ENCODE assay signal across 14 cellular contexts in the genomic region with DNA sequence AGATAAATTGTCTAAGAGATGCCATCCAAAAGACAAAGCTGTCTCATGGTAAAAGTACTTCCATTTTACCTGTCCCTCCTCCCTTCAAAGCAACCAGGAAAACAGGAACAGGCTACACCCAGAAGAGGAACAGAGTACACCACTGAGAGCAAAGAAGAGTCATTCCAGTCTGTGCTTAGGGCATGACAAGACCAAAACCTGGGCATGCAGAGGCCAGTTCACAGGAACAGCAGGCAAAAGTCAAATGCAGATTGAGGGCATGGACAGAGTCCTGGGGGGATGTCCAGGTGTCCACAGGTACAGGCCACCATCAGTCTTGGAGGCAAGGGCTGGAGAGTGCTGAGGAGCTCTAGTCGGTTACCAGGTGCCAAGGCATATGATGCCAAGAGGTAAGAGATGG. TPM values are rescaled to one million over a fixed set of nuclear protein-coding genes. Genes with fewer than 3 reads are reported as not detected.
DNase-seq lines count a peak whose midpoint lies in the region; ATAC-seq and TF ChIP-seq lines count a peak whose summit lies in the region.
"Had no signal": no experiment of that assay in that cellular context is flagged by ENCODE, and none has a peak within 500 bp of the region (broad histone marks: within the 10 kb centered on the region; RNA-seq: fewer than 3 reads in every experiment).

No MANE protein-coding gene starts in this region.

- H3K9me3 Mint-ChIP-seq in T-helper 2 cell treated with Interferon-gamma antibody and Interleukin-4, amounts not matched to agents 5 μg/mL and 100 μg/mL, for 36 hours = no peaks in the 10 kb centered on the region
- no peaks in the 10 kb centered on the region for H3K9me3 Mint-ChIP-seq in T-cell
- no peaks in the 10 kb centered on the region for H3K9me3 Mint-ChIP-seq in natural killer cell

- no peak overlapping the region for H3K27ac Mint-ChIP-seq in T-helper 2 cell treated with Interferon-gamma antibody and Interleukin-4, amounts not matched to agents 5 μg/mL and 100 μg/mL, for 36 hours
- H3K27ac Mint-ChIP-seq in T-cell (peak overlapping the region; percentile 83 to 89), natural killer cell (peak overlapping the region; percentile 97 to 99)

- H3K4me1 Mint-ChIP-seq in T-helper 2 cell treated with Interferon-gamma antibody and Interleukin-4, amounts not matched to agents 5 μg/mL and 100 μg/mL, for 36 hours (ENCODE audit: low read depth) = peaks cover 31% of the 10 kb centered on the region
- H3K4me1 Mint-ChIP-seq in T-cell = peaks cover 29 to 64% (median 29%) of the 10 kb centered on the region in 3 donors
- H3K4me1 Mint-ChIP-seq in natural killer cell = peaks cover 90% of the 10 kb centered on the region in 2 donors

- H3K27ac ChIP-seq in RWPE1 = no peak overlapping the region
- H3K27ac ChIP-seq: sigmoid colon had no signal

- peak; percentile 25 for ATAC-seq in GM19463 (IDR thresholded peaks at IDR 0.05; ENCODE audit: unreplicated experiment)
- ATAC-seq in T-cell (replicated peaks in 1 of 4) = no peak
- no peak for ATAC-seq in natural killer cell
- ATAC-seq: heart left ventricle, left lung, SK-N-SH treated with all-trans-retinoic acid at 6 μM for 48 hours had no signal

- CTCF ChIA-PET in T-cell (lab: Charles Lee) = no interaction called here
- CTCF ChIA-PET in RWPE1 (lab: Yijun Ruan, JAX) = no interaction called here

- POLR2A ChIA-PET in T-cell (lab: Charles Lee) = no interaction called here
- POLR2A ChIA-PET in RWPE1 (lab: Yijun Ruan, JAX; ENCODE audit: low non-redundant PET) = no interaction called here

- no peak for DNase-seq in T-helper 2 cell treated with Interferon-gamma antibody and Interleukin-4, amounts not matched to agents 5 μg/mL and 100 μg/mL, for 36 hours (ENCODE audit: low spot score)
- no peak for DNase-seq in T-helper 2 cell
- DNase-seq in T-cell = no peak
- DNase-seq in natural killer cell = no peak
- DNase-seq in RWPE1 (ENCODE audit: low spot score) = no peak
- DNase-seq in DMS53 treated with DMSO at 0.1 percent for 48 hours (lab: John Stamatoyannopoulos, UW; ENCODE audit: unreplicated experiment) = no peak
- no peak for DNase-seq in activated CD4-positive, CD25-positive, alpha-beta regulatory T cell (lab: John Stamatoyannopoulos, UW)
- DNase-seq: heart left ventricle, left lung, NCI-H187, sigmoid colon had no signal

- peaks cover 42% of the 10 kb centered on the region for H3K27me3 Mint-ChIP-seq in T-helper 2 cell treated with Interferon-gamma antibody and Interleukin-4, amounts not matched to agents 5 μg/mL and 100 μg/mL, for 36 hours (ENCODE audit: low read depth)
- H3K27me3 Mint-ChIP-seq in T-cell (no peaks in the 10 kb centered on the region), natural killer cell (ENCODE audit: low read depth in 2 of 2) (no peaks in the 10 kb centered on the region)

- intact Hi-C loops in natural killer cell (cut with micrococcal nuclease) = loop anchor here (2.0 kb wide), 1 partner anchor 24 kb away; no protein-coding TSS in a partner anchor

- TF ChIP-seq CTCF in natural killer cell (IDR thresholded peaks at IDR 0.05) (no peak), RWPE1 (conservative IDR thresholded peaks at IDR 0.05; ENCODE audit: low read depth) (no peak)

- H3K4me3 Mint-ChIP-seq in T-helper 2 cell treated with Interferon-gamma antibody and Interleukin-4, amounts not matched to agents 5 μg/mL and 100 μg/mL, for 36 hours = peak overlapping the region; percentile 60
- H3K4me3 Mint-ChIP-seq in T-cell (peak overlapping the region in 2 of 3 donors; percentile 6 to 12), natural killer cell (peak overlapping the region; percentile 80)

- no peaks in the 10 kb centered on the region for H3K36me3 Mint-ChIP-seq in T-helper 2 cell treated with Interferon-gamma antibody and Interleukin-4, amounts not matched to agents 5 μg/mL and 100 μg/mL, for 36 hours (ENCODE audit: low read depth)
- H3K36me3 Mint-ChIP-seq in T-cell (peaks cover 11% of the 10 kb centered on the region), natural killer cell (peaks cover 51% of the 10 kb centered on the region)

RNA-seq across cellular contexts. Expression of a gene that starts 23.7 kb away (rescaled TPM):
- total RNA-seq in T-cell = 10 to 100 TPM in 4 of 5 donors, 1 to 10 TPM in 1; 5.1 to 28.4 (median 13.6) TPM
- 100 to 1,000 TPM; 307 to 368 (median 333) TPM for total RNA-seq in natural killer cell
- total RNA-seq: Daoy had no signal

Comparison
In these comparisons a context has a peak if more than half of its experiments do, and no peak if none do; other contexts are left out.
1. H3K4me3 Mint-ChIP-seq: peak in every context shown above with its lines; median percentile 80 in natural killer cell; 60 in T-helper 2 cell treated with Interferon-gamma antibody and Interleukin-4, amounts not matched to agents 5 μg/mL and 100 μg/mL, for 36 hours; 9 in T-cell.
2. RNA of a gene that starts 23.7 kb away (total RNA-seq): 307 to 368 TPM in natural killer cell; 5.1 to 28.4 TPM in T-cell; every median in the first group is over 10 times any median in the second.